Comparison of ENCODE assay signal across 9 cellular contexts in genomic region chr17:62967111-62967449, GRCh38. TPM values are rescaled to one million over a fixed set of nuclear protein-coding genes. Genes with fewer than 3 reads are reported as not detected.
DNase-seq lines count a peak whose midpoint lies in the region; ATAC-seq lines count a peak whose summit lies in the region.
"Had no signal": no experiment of that assay in that cellular context is flagged by ENCODE, and none has a peak within 500 bp of the region (broad histone marks: within the 10 kb centered on the region; RNA-seq: fewer than 3 reads in every experiment).

No MANE protein-coding gene starts in this region.

- peaks cover 28% of the 10 kb centered on the region for H3K4me1 ChIP-seq in HUES48 (ENCODE audit: control insufficient read depth, insufficient read depth, low read length)

- peaks cover 26% of the 10 kb centered on the region for H3K27me3 ChIP-seq in HUES48 (ENCODE audit: control insufficient read depth, insufficient read depth, low read length)

- peaks cover 33% of the 10 kb centered on the region for H3K4me1 Mint-ChIP-seq in activated T-helper 2 cell treated with anti-CD3 and anti-CD28 coated beads, Interferon-gamma antibody, Interleukin-2, Interleukin-4, amounts not matched to agents 10 μg/mL and 5 μg/mL and 100 μg/mL, durations not matched to agents 14 hours and 24 hours and 36 hours (ENCODE audit: low read depth)
- peaks cover 28% of the 10 kb centered on the region for H3K4me1 Mint-ChIP-seq in stimulated activated memory B cell treated with anti-CD40 and anti-IgM and Interleukin-4, amounts not matched to agents 10 μg/mL and 1 μg/mL and 100 μg/mL, for 72 hours

- ATAC-seq in stimulated activated memory B cell treated with anti-CD40 and anti-IgM and Interleukin-4, amounts not matched to agents 10 μg/mL and 1 μg/mL and 100 μg/mL, for 72 hours, result no peak

- DNase-seq in activated T-helper 2 cell treated with anti-CD3 and anti-CD28 coated beads, Interferon-gamma antibody, Interleukin-2, Interleukin-4, amounts not matched to agents 10 μg/mL and 5 μg/mL and 100 μg/mL, durations not matched to agents 14 hours and 24 hours and 36 hours (ENCODE audit: low spot score), result no peak
- no peak for DNase-seq in AG20443 (ENCODE audit: low spot score)
- no peak for DNase-seq in stimulated activated CD4-positive, alpha-beta T cell treated with anti-CD3 and anti-CD28 coated beads, Interleukin-4, amount 100 ng/mL, for 4 hours
- DNase-seq in SKM-1 treated with dmso at 0.1 percent for 144 hours (lab: John Stamatoyannopoulos, UW; ENCODE audit: unreplicated experiment), result no peak
- DNase-seq in NCI-H82 treated with DMSO at 0.1 percent for 48 hours (lab: John Stamatoyannopoulos, UW; ENCODE audit: unreplicated experiment), result no peak
- DNase-seq: GOT3 had no signal

- H3K9me3 ChIP-seq in HUES48 (ENCODE audit: control insufficient read depth, insufficient read depth, low read length) (no peaks in the 10 kb centered on the region; the same call in 1 of the 2 replicates), iPS-18c (ENCODE audit: control insufficient read depth, insufficient read depth, low read length) (no peaks in the 10 kb centered on the region)

- H3K36me3 Mint-ChIP-seq in activated T-helper 2 cell treated with anti-CD3 and anti-CD28 coated beads, Interferon-gamma antibody, Interleukin-2, Interleukin-4, amounts not matched to agents 10 μg/mL and 5 μg/mL and 100 μg/mL, durations not matched to agents 14 hours and 24 hours and 36 hours (ENCODE audit: low read depth), result no peaks in the 10 kb centered on the region
- no peaks in the 10 kb centered on the region for H3K36me3 Mint-ChIP-seq in stimulated activated memory B cell treated with anti-CD40 and anti-IgM and Interleukin-4, amounts not matched to agents 10 μg/mL and 1 μg/mL and 100 μg/mL, for 72 hours

- peaks cover 62% of the 10 kb centered on the region for H3K27me3 Mint-ChIP-seq in activated T-helper 2 cell treated with anti-CD3 and anti-CD28 coated beads, Interferon-gamma antibody, Interleukin-2, Interleukin-4, amounts not matched to agents 10 μg/mL and 5 μg/mL and 100 μg/mL, durations not matched to agents 14 hours and 24 hours and 36 hours (ENCODE audit: low read depth)
- H3K27me3 Mint-ChIP-seq in stimulated activated memory B cell treated with anti-CD40 and anti-IgM and Interleukin-4, amounts not matched to agents 10 μg/mL and 1 μg/mL and 100 μg/mL, for 72 hours, result peaks cover 12% of the 10 kb centered on the region

- intact Hi-C loops in activated T-helper 2 cell treated with anti-CD3 and anti-CD28 coated beads, Interferon-gamma antibody, Interleukin-2, Interleukin-4, amounts not matched to agents 10 μg/mL and 5 μg/mL and 100 μg/mL, durations not matched to agents 14 hours and 24 hours and 36 hours (cut with micrococcal nuclease), result loop anchor here (5.0 kb wide), 2 partner anchors 415 to 905 kb away; no protein-coding TSS in a partner anchor

- no peak overlapping the region for H3K9ac ChIP-seq in HUES48 (ENCODE audit: low read depth, low read length)

- no peak overlapping the region for H3K27ac Mint-ChIP-seq in activated T-helper 2 cell treated with anti-CD3 and anti-CD28 coated beads, Interferon-gamma antibody, Interleukin-2, Interleukin-4, amounts not matched to agents 10 μg/mL and 5 μg/mL and 100 μg/mL, durations not matched to agents 14 hours and 24 hours and 36 hours
- H3K27ac Mint-ChIP-seq in stimulated activated memory B cell treated with anti-CD40 and anti-IgM and Interleukin-4, amounts not matched to agents 10 μg/mL and 1 μg/mL and 100 μg/mL, for 72 hours, result no peak overlapping the region

- H3K27ac ChIP-seq in HUES48 (ENCODE audit: low read depth, low read length), result no peak overlapping the region

- H3K9me3 Mint-ChIP-seq in activated T-helper 2 cell treated with anti-CD3 and anti-CD28 coated beads, Interferon-gamma antibody, Interleukin-2, Interleukin-4, amounts not matched to agents 10 μg/mL and 5 μg/mL and 100 μg/mL, durations not matched to agents 14 hours and 24 hours and 36 hours, result no peaks in the 10 kb centered on the region
- no peaks in the 10 kb centered on the region for H3K9me3 Mint-ChIP-seq in stimulated activated memory B cell treated with anti-CD40 and anti-IgM and Interleukin-4, amounts not matched to agents 10 μg/mL and 1 μg/mL and 100 μg/mL, for 72 hours

- H3K36me3 ChIP-seq in HUES48 (ENCODE audit: control insufficient read depth, insufficient read depth, low read length), result no peaks in the 10 kb centered on the region

- peak overlapping the region; percentile 74 for H3K4me3 Mint-ChIP-seq in activated T-helper 2 cell treated with anti-CD3 and anti-CD28 coated beads, Interferon-gamma antibody, Interleukin-2, Interleukin-4, amounts not matched to agents 10 μg/mL and 5 μg/mL and 100 μg/mL, durations not matched to agents 14 hours and 24 hours and 36 hours (ENCODE audit: low read depth)
- peak overlapping the region; percentile 80 for H3K4me3 Mint-ChIP-seq in stimulated activated memory B cell treated with anti-CD40 and anti-IgM and Interleukin-4, amounts not matched to agents 10 μg/mL and 1 μg/mL and 100 μg/mL, for 72 hours

- H3K4me3 ChIP-seq in HUES48 (ENCODE audit: low read depth, low read length), result peak overlapping the region; percentile 87
- H3K4me3 ChIP-seq in iPS-18c (ENCODE audit: insufficient read depth, low read depth, low read length), result peak overlapping the region; percentile 70

RNA-seq across cellular contexts. Expression of gene TANC2, which starts 1.0 kb away (rescaled TPM):
- total RNA-seq in activated T-helper 2 cell treated with anti-CD3 and anti-CD28 coated beads, Interferon-gamma antibody, Interleukin-2, Interleukin-4, amounts not matched to agents 10 μg/mL and 5 μg/mL and 100 μg/mL, durations not matched to agents 14 hours and 24 hours and 36 hours, result 1.5 and 1.7 TPM in 2 replicates
